Comparison of ENCODE assay signal across 8 cellular contexts in the genomic region with DNA sequence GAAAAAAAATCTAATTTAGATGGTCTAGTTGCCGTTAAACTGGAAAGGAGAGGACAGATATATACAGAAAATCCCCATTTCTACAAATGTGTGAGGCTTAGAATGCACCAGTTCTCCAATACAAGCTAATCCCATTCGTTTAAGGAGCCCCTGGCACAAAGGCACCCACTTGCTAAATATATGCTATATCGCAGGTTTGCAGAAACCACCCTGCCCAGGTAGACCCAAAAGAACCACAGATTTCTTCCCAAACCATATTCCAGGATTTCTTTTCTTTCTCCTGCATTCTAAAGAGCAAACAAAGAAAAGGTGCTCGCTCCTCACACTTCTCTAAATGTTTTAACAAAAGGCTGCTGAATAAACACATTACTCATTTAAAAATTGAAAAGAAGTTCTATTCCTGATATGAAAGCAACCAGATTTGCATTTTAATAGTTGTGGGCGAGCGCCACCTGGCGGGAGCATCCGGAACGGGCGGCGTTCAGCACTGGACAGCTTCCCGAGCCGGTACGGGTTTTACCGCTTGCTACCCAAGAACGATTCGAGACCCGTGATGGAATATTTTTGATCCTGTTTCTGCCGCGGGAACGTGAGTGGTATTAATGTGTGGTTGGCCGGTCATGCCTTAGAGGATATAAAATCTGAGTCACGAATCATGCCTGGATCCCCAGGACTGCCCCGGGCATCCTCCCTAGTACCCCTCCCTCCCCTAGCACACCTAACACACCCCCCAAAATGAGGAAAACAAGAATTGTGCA. TPM values are rescaled to one million over a fixed set of nuclear protein-coding genes. Genes with fewer than 3 reads are reported as not detected.
DNase-seq lines count a peak whose midpoint lies in the region; ATAC-seq, FAIRE-seq and TF ChIP-seq lines count a peak whose summit lies in the region.

No MANE protein-coding gene starts in this region.

- H3K4me1 ChIP-seq in A673 (ENCODE audit: insufficient read depth, low read length, poor library complexity, severe bottlenecking) (no peaks in the 10 kb centered on the region), kidney (ENCODE audit: control insufficient read depth in 1 of 2, insufficient read depth in 1 of 2, low read depth in 1 of 2, low read length in 2 of 2) (no peaks in the 10 kb centered on the region)

- no peak overlapping the region for H3K4me3 Mint-ChIP-seq in activated B cell treated with CpG ODN at 0.5 μM for 24 hours

- no peak overlapping the region for H3K27ac Mint-ChIP-seq in activated B cell treated with CpG ODN at 0.5 μM for 24 hours

- H3K27ac ChIP-seq in A673 (ENCODE audit: low read depth, low read length, poor library complexity, severe bottlenecking) (no peak overlapping the region), kidney (ENCODE audit: low read depth in 2 of 2, low read length in 2 of 2) (no peak overlapping the region)

- TF ChIP-seq POLR2A in GM12891 (IDR thresholded peaks at IDR 0.05; ENCODE audit: low read depth, low read length), result no peak

- H3K36me3 Mint-ChIP-seq in activated B cell treated with CpG ODN at 0.5 μM for 24 hours (ENCODE audit: low read depth), result no peaks in the 10 kb centered on the region

- POLR2A ChIA-PET in A673 (lab: Charles Lee; ENCODE audit: low non-redundant PET) (no interaction called here), activated B cell treated with CpG ODN at 0.5 μM for 24 hours (lab: Charles Lee) (no interaction called here)

- H3K9me3 Mint-ChIP-seq in activated B cell treated with CpG ODN at 0.5 μM for 24 hours, result no peaks in the 10 kb centered on the region

- no TSS peak for BruUV-seq in A673 (replicated peaks; lab: Mats Ljungman, UMichigan)

- peak; percentile 81 for FAIRE-seq in GM12891 (lab: Jason Lieb, UNC)
- FAIRE-seq in kidney (lab: Jason Lieb, UNC), result peak; percentile 47

- peaks cover 45% of the 10 kb centered on the region for H3K27me3 Mint-ChIP-seq in activated B cell treated with CpG ODN at 0.5 μM for 24 hours

- H3K4me3 ChIP-seq in A673 (ENCODE audit: low read depth, low read length, poor library complexity, severe bottlenecking) (no peak overlapping the region), kidney (ENCODE audit: low read length in 2 of 2) (no peak overlapping the region)

- TF ChIP-seq CTCF in A673 (conservative IDR thresholded peaks at IDR 0.05; ENCODE audit: low read depth, low read length) (peak; percentile 97), activated B cell treated with CpG ODN at 0.5 μM for 24 hours (IDR thresholded peaks at IDR 0.05) (peak; percentile 65), kidney (IDR thresholded peaks at IDR 0.05; ENCODE audit: borderline replicate concordance, extremely low read depth, insufficient read depth) (peak; percentile 85)

- intact Hi-C loops in A673 (cut with micrococcal nuclease; ENCODE audit: unreplicated experiment) (loop anchor here (2.0 to 5.0 kb wide), 3 partner anchors 1231 to 1451 kb away; no protein-coding TSS in a partner anchor), activated B cell treated with CpG ODN at 0.5 μM for 24 hours (cut with micrococcal nuclease) (no loop called here), kidney (cut with DNase I) (no loop called here)

- ATAC-seq in activated B cell treated with CpG ODN at 0.5 μM for 24 hours (ENCODE audit: low read depth) (no peak), GM21717 (IDR thresholded peaks at IDR 0.05; ENCODE audit: unreplicated experiment) (no peak)

- H3K36me3 ChIP-seq in A673 (ENCODE audit: insufficient read depth, low read length, poor library complexity, severe bottlenecking), result no peaks in the 10 kb centered on the region
- no peaks in the 10 kb centered on the region for H3K36me3 ChIP-seq in kidney (ENCODE audit: control insufficient read depth in 1 of 2, insufficient read depth in 2 of 2, low read length in 2 of 2)

- no peaks in the 10 kb centered on the region for H3K9me3 ChIP-seq in A673 (ENCODE audit: low read depth, low read length, poor library complexity, severe bottlenecking)
- no peaks in the 10 kb centered on the region for H3K9me3 ChIP-seq in kidney (ENCODE audit: control insufficient read depth in 1 of 2, low read length in 2 of 2)

- no peak overlapping the region for H3K9ac ChIP-seq in kidney (ENCODE audit: low read length in 2 of 2)

- H3K4me1 Mint-ChIP-seq in activated B cell treated with CpG ODN at 0.5 μM for 24 hours, result peaks cover 2% of the 10 kb centered on the region

- CTCF ChIA-PET in A673 (lab: Charles Lee) (interaction anchor here (0.6 to 1.9 kb wide), 2 partner anchors 868 to 1449 kb away, joined by 6 read pairs; no protein-coding TSS in a partner anchor), activated B cell treated with CpG ODN at 0.5 μM for 24 hours (lab: Charles Lee) (interaction anchor here (1.2 kb wide), 1 partner anchor 1454 kb away, joined by 4 read pairs; no protein-coding TSS in a partner anchor)

- peaks cover 85% of the 10 kb centered on the region for H3K27me3 ChIP-seq in A673 (replicated peaks; ENCODE audit: insufficient read depth, low read depth, low read length, poor library complexity)

- peak; percentile 72 for DNase-seq in A673 (ENCODE audit: low spot score)
- DNase-seq in GM12891 (ENCODE audit: insufficient read length, low spot score), result peak; percentile 75
- DNase-seq in NCI-H1930 (lab: John Stamatoyannopoulos, UW), result peak; percentile 55 to 63
- DNase-seq in activated B cell treated with CpG ODN at 0.5 μM for 24 hours, result peak; percentile 29
- DNase-seq in cerebellum (ENCODE audit: low spot score), result peak; percentile 50
- DNase-seq in kidney, result peak; percentile 81
- DNase-seq in stimulated activated CD4-positive, alpha-beta T cell treated with anti-CD3 and anti-CD28 coated beads, Interleukin-2, amount 100 ng/mL, for 24 hours, result peak; percentile 67 to 79

TF ChIP-seq in GM12891, 5 proteins besides CTCF, POLR2A, EP300 and RAD21:
- TF ChIP-seq PAX5 (IDR thresholded peaks at IDR 0.05; ENCODE audit: insufficient read depth, low read length, severe bottlenecking) (no peak), POU2F2 (IDR thresholded peaks at IDR 0.05; ENCODE audit: low read depth, low read length) (peak; percentile 82; the same call in 1 of the 2 replicates)

RNA-seq across cellular contexts. Expression of a gene that starts 2.1 kb away (rescaled TPM):
- total RNA-seq in A673 (2021) (not detected in 2 replicates), activated B cell treated with CpG ODN at 0.5 μM for 24 hours (not detected in 2 replicates), cerebellum (21.1 TPM), kidney (0.60 TPM)
- 0.03 TPM for polyA plus RNA-seq in GM12891 (2012; ENCODE audit: low read depth, missing spikeins)
- not detected for polyA plus RNA-seq in kidney (ENCODE audit: insufficient read depth, low read depth, low replicate concordance)

Comparison
In these comparisons a context has a peak if more than half of its experiments do, and no peak if none do; other contexts are left out.
1. DNase-seq: peak in every context shown above with its lines; median percentile 81 in kidney; 75 in GM12891; 73 in stimulated activated CD4-positive, alpha-beta T cell treated with anti-CD3 and anti-CD28 coated beads, Interleukin-2, amount 100 ng/mL, for 24 hours; 72 in A673; 59 in NCI-H1930; 50 in cerebellum; 29 in activated B cell treated with CpG ODN at 0.5 μM for 24 hours.
2. RNA of a gene that starts 2.1 kb away (total RNA-seq): 21.1 TPM in cerebellum (single experiment); 0.60 TPM in kidney (single experiment), not detected in A673 and not detected in activated B cell treated with CpG ODN at 0.5 μM for 24 hours; every median in the first group is over 10 times any median in the second.
3. Peak in every context shown above with its lines, with median percentiles within 50 percentile points of each other: CTCF ChIP-seq.